ENCODE assay signal across 9 cellular contexts in genomic region chr16:87856796-87857228, GRCh38. TPM values are rescaled to one million over a fixed set of nuclear protein-coding genes. Genes with fewer than 3 reads are reported as not detected.
DNase-seq lines count a peak whose midpoint lies in the region; ATAC-seq and TF ChIP-seq lines count a peak whose summit lies in the region.
"Had no signal": no experiment of that assay in that cellular context is flagged by ENCODE, and none has a peak within 500 bp of the region (broad histone marks: within the 10 kb centered on the region; RNA-seq: fewer than 3 reads in every experiment).

No MANE protein-coding gene starts in this region.

- no peak for ATAC-seq in activated CD8-positive, alpha-beta T cell treated with anti-CD3 and anti-CD28 coated beads for 36 hours
- ATAC-seq in left lobe of liver: no peak

- H3K36me3 ChIP-seq in stomach smooth muscle (ENCODE audit: control insufficient read depth in 2 of 2, insufficient read depth in 2 of 2, low read length in 2 of 2): no peaks in the 10 kb centered on the region

- H3K9ac ChIP-seq in stomach smooth muscle (ENCODE audit: low read length in 2 of 2): peak overlapping the region in 1 of 2 donors; percentile 39

- CTCF ChIA-PET in activated CD8-positive, alpha-beta T cell treated with anti-CD3 and anti-CD28 coated beads for 36 hours (lab: Charles Lee): interaction anchor here (1.0 to 2.6 kb wide), 3 partner anchors 9 to 78 kb away, joined by 5 to 12 read pairs (median 7); no protein-coding TSS in a partner anchor

- H3K27me3 ChIP-seq in layer of hippocampus (ENCODE audit: control insufficient read depth, insufficient read depth, low read length) (no peaks in the 10 kb centered on the region), stomach smooth muscle (ENCODE audit: control insufficient read depth in 1 of 2, insufficient read depth in 2 of 2, low read length in 2 of 2) (no peaks in the 10 kb centered on the region)

- H3K4me3 Mint-ChIP-seq in activated CD4-positive, alpha-beta T cell treated with anti-CD3 and anti-CD28 coated beads, Interleukin-2, amount 10 ng/mL, durations not matched to agents 24 days and 14 days: peak overlapping the region; percentile 77
- H3K4me3 Mint-ChIP-seq in activated CD8-positive, alpha-beta T cell treated with anti-CD3 and anti-CD28 coated beads for 36 hours: peak overlapping the region; percentile 63

- no peaks in the 10 kb centered on the region for H3K27me3 Mint-ChIP-seq in activated CD4-positive, alpha-beta T cell treated with anti-CD3 and anti-CD28 coated beads, Interleukin-2, amount 10 ng/mL, durations not matched to agents 24 days and 14 days
- H3K27me3 Mint-ChIP-seq in activated CD8-positive, alpha-beta T cell treated with anti-CD3 and anti-CD28 coated beads for 36 hours: no peaks in the 10 kb centered on the region

- H3K4me1 ChIP-seq in stomach smooth muscle (ENCODE audit: control insufficient read depth, insufficient read depth, low read length): peaks cover 84% of the 10 kb centered on the region

- H3K27ac ChIP-seq in layer of hippocampus (ENCODE audit: low read depth, low read length) (peak overlapping the region; percentile 52), stomach smooth muscle (ENCODE audit: low read length) (peak overlapping the region; percentile 91)

- peak overlapping the region; percentile 87 for H3K27ac Mint-ChIP-seq in activated CD4-positive, alpha-beta T cell treated with anti-CD3 and anti-CD28 coated beads, Interleukin-2, amount 10 ng/mL, durations not matched to agents 24 days and 14 days
- H3K27ac Mint-ChIP-seq in activated CD8-positive, alpha-beta T cell treated with anti-CD3 and anti-CD28 coated beads for 36 hours: peak overlapping the region; percentile 93

- POLR2A ChIA-PET in activated CD8-positive, alpha-beta T cell treated with anti-CD3 and anti-CD28 coated beads for 36 hours (lab: Charles Lee): interaction anchor here (1.6 to 3.7 kb wide), 3 partner anchors 10 to 14 kb away, joined by 3 to 41 read pairs (median 6); no protein-coding TSS in a partner anchor

- intact Hi-C loops in activated CD4-positive, alpha-beta T cell treated with anti-CD3 and anti-CD28 coated beads, Interleukin-2, amount 10 ng/mL, durations not matched to agents 24 days and 14 days (cut with micrococcal nuclease): no loop called here
- intact Hi-C loops in activated CD8-positive, alpha-beta T cell treated with anti-CD3 and anti-CD28 coated beads for 36 hours (cut with micrococcal nuclease): loop anchor here (10.0 kb wide), 1 partner anchor 362 kb away; the partner anchor contains the start of gene ZCCHC14

- H3K4me1 Mint-ChIP-seq in activated CD4-positive, alpha-beta T cell treated with anti-CD3 and anti-CD28 coated beads, Interleukin-2, amount 10 ng/mL, durations not matched to agents 24 days and 14 days: peaks cover 61% of the 10 kb centered on the region
- peaks cover 78% of the 10 kb centered on the region for H3K4me1 Mint-ChIP-seq in activated CD8-positive, alpha-beta T cell treated with anti-CD3 and anti-CD28 coated beads for 36 hours (ENCODE audit: low read depth)

- H3K36me3 Mint-ChIP-seq in activated CD4-positive, alpha-beta T cell treated with anti-CD3 and anti-CD28 coated beads, Interleukin-2, amount 10 ng/mL, durations not matched to agents 24 days and 14 days (ENCODE audit: low read depth): peaks cover 71% of the 10 kb centered on the region
- peaks cover 78% of the 10 kb centered on the region for H3K36me3 Mint-ChIP-seq in activated CD8-positive, alpha-beta T cell treated with anti-CD3 and anti-CD28 coated beads for 36 hours (ENCODE audit: low read depth)

- no peak overlapping the region for H3K4me3 ChIP-seq in stomach smooth muscle (ENCODE audit: low read length in 2 of 2)

- no peaks in the 10 kb centered on the region for H3K9me3 Mint-ChIP-seq in activated CD4-positive, alpha-beta T cell treated with anti-CD3 and anti-CD28 coated beads, Interleukin-2, amount 10 ng/mL, durations not matched to agents 24 days and 14 days
- H3K9me3 Mint-ChIP-seq in activated CD8-positive, alpha-beta T cell treated with anti-CD3 and anti-CD28 coated beads for 36 hours: no peaks in the 10 kb centered on the region

- no peak for DNase-seq in activated CD4-positive, alpha-beta T cell treated with anti-CD3 and anti-CD28 coated beads, Interleukin-2, amount 10 ng/mL, durations not matched to agents 24 days and 14 days
- DNase-seq in activated CD4-positive, alpha-beta T cell treated with anti-CD3 and anti-CD28 coated beads for 4 hours: no peak
- no peak for DNase-seq in activated CD8-positive, alpha-beta T cell treated with anti-CD3 and anti-CD28 coated beads for 36 hours
- DNase-seq in middle frontal gyrus (ENCODE audit: extremely low spot score, low spot score) (no peak), NCI-H2196 (lab: John Stamatoyannopoulos, UW; ENCODE audit: unreplicated experiment) (no peak), left lobe of liver (ENCODE audit: low spot score) (no peak)
- DNase-seq: NCI-H510A treated with DMSO at 0.1 percent for 48 hours had no signal

- H3K9me3 ChIP-seq in stomach smooth muscle (ENCODE audit: control insufficient read depth in 2 of 2, low read length in 2 of 2): no peaks in the 10 kb centered on the region

- TF ChIP-seq CTCF in activated CD8-positive, alpha-beta T cell treated with anti-CD3 and anti-CD28 coated beads for 36 hours (IDR thresholded peaks at IDR 0.05): no peak

RNA-seq across cellular contexts. Expression of gene SLC7A5, which starts 12.5 kb away (rescaled TPM):
- total RNA-seq in activated CD4-positive, alpha-beta T cell treated with anti-CD3 and anti-CD28 coated beads, Interleukin-2, amount 10 ng/mL, durations not matched to agents 24 days and 14 days: 408 and 410 TPM in 2 replicates
- 100 to 1,000 TPM; 230 to 236 TPM for total RNA-seq in activated CD8-positive, alpha-beta T cell treated with anti-CD3 and anti-CD28 coated beads for 36 hours
- total RNA-seq in left lobe of liver: 13.4 TPM

Comparison
In these comparisons a context has a peak if more than half of its experiments do, and no peak if none do; other contexts are left out.
1. RNA of gene SLC7A5, which starts 12.5 kb away (total RNA-seq): 408 to 410 TPM in activated CD4-positive, alpha-beta T cell treated with anti-CD3 and anti-CD28 coated beads, Interleukin-2, amount 10 ng/mL, durations not matched to agents 24 days and 14 days and 230 to 236 TPM in activated CD8-positive, alpha-beta T cell treated with anti-CD3 and anti-CD28 coated beads for 36 hours; 13.4 TPM in left lobe of liver (single experiment); every median in the first group is over 10 times any median in the second.